8 cellular contexts compared by ENCODE assay signal in the genomic region with DNA sequence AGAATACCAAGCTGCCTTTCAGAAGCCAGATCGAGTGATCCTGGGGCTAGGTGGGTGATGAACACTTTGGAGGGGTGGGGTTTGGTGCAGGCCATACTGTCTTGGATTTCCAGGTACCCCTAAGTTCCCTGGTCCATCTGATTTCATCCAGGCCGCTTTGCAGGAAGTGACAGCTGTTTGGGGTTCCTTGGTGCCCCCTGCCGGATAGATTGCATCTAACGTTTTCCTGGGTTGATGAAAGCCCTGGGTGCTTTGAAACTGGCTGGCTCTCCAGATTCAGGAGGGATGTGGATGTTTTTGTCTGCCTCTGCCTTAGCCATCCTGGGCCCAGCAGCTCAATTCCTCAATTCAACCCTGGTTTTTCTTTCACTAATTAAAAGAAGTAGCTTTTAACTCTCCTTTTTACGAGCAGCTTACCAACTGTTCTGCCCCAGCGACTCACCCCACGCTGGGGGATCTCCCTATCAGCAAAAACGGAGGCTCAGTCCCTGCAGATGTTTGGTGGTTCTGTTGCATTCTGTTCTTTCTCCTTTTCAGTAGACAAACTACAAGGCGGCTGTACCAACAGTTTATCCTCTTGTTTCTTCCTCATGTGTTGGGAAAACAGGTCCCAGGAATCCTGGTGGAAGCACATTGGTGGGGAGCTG. TPM values are rescaled to one million over a fixed set of nuclear protein-coding genes. Genes with fewer than 3 reads are reported as not detected.
DNase-seq lines count a peak whose midpoint lies in the region; ATAC-seq and TF ChIP-seq lines count a peak whose summit lies in the region.

No MANE protein-coding gene starts in this region.

- H3K18ac ChIP-seq in IMR-90 (ENCODE audit: low read depth, low read length) = no peak overlapping the region

- intact Hi-C loops in IMR-90 (cut with micrococcal nuclease) = loop anchor here (1.0 kb wide), 1 partner anchor 77 kb away; no protein-coding TSS in a partner anchor
- intact Hi-C loops in ovary (cut with DNase I) = loop anchor here in 2 of 4 donors (2.0 to 5.0 kb wide), 2 partner anchors 75 to 77 kb away; no protein-coding TSS in a partner anchor
- intact Hi-C loops in transverse colon (cut with DNase I; ENCODE audit: low total_unique reads) = loop anchor here (2.0 kb wide), 1 partner anchor 77 kb away; no protein-coding TSS in a partner anchor

- no peak overlapping the region for H3K14ac ChIP-seq in IMR-90 (replicated peaks; ENCODE audit: low read depth, low read length)

- H4K5ac ChIP-seq in IMR-90 (ENCODE audit: low read depth, low read length) = no peak overlapping the region

- in situ Hi-C loops in IMR-90 (cut with MboI; ENCODE audit: low sequenced_read_pairs) = loop anchor here (5.0 kb wide), 1 partner anchor 72 kb away; no protein-coding TSS in a partner anchor
- in situ Hi-C loops in transverse colon (cut with MboI; ENCODE audit: low pct_ligation_motif_present in 1 of 4, low pct_unique_long_range_greater_than_20kb in 1 of 4, low sequenced_read_pairs in 3 of 4) = loop anchor here (10.0 kb wide), 2 partner anchors 69 to 79 kb away; no protein-coding TSS in a partner anchor

- no peak overlapping the region for H4K8ac ChIP-seq in IMR-90 (ENCODE audit: low read depth in 2 of 2, low read length in 2 of 2)

- no peak overlapping the region for H3K4me2 ChIP-seq in IMR-90 (ENCODE audit: low read depth, low read length)

- peak overlapping the region; percentile 16 for H2AK9ac ChIP-seq in IMR-90 (replicated peaks; ENCODE audit: low read depth, low read length, poor library complexity)

- no peaks in the 10 kb centered on the region for H4K20me1 ChIP-seq in IMR-90 (ENCODE audit: insufficient read depth, low read length)

- ATAC-seq in GM21515 (IDR thresholded peaks at IDR 0.05; ENCODE audit: unreplicated experiment) (peak; percentile 86), IMR-90 (ENCODE audit: low read depth) (peak; percentile 95)

- no peak overlapping the region for H2AK5ac ChIP-seq in IMR-90 (ENCODE audit: low read depth, low read length)

- DNase-seq in DMS53 (lab: John Stamatoyannopoulos, UW) = peak; percentile 59
- DNase-seq in IMR-90 = peak; percentile 63
- DNase-seq in SHP77 treated with DMSO at 0.1 percent for 48 hours (lab: John Stamatoyannopoulos, UW) = peak; percentile 17
- DNase-seq in activated effector memory CD4-positive, alpha-beta T cell treated with anti-CD3 and anti-CD28 coated beads, Interleukin-2, amount 50 U/mL, for 16 hours = peak; percentile 90
- DNase-seq in germinal center (ENCODE audit: low spot score) = peak; percentile 66
- DNase-seq in ovary = peak; percentile 39 to 76 (median 54)
- DNase-seq in transverse colon = peak; percentile 79

- no TSS peak for BruUV-seq in IMR-90 (replicated peaks; lab: Mats Ljungman, UMichigan)

- H3K4me1 ChIP-seq in IMR-90 (ENCODE audit: control insufficient read depth, insufficient read depth, low read length) (no peaks in the 10 kb centered on the region), ovary (ENCODE audit: insufficient read depth) (no peaks in the 10 kb centered on the region), transverse colon (peaks cover 0 to under 1% (median 0%) of the 10 kb centered on the region in 4 donors)

- H3K79me1 ChIP-seq in IMR-90 (ENCODE audit: low read depth in 1 of 2, low read length in 2 of 2) = no peaks in the 10 kb centered on the region

- no peak overlapping the region for H2BK15ac ChIP-seq in IMR-90 (ENCODE audit: low read depth, low read length)

- H3K9me3 ChIP-seq in IMR-90 (ENCODE audit: control insufficient read depth, insufficient read depth, low read length) = no peaks in the 10 kb centered on the region
- no peaks in the 10 kb centered on the region for H3K9me3 ChIP-seq in ovary
- H3K9me3 ChIP-seq in transverse colon = no peaks in the 10 kb centered on the region

- H3K4me3 ChIP-seq in IMR-90 (ENCODE audit: insufficient read depth, low read depth, low read length) (no peak overlapping the region), ovary (no peak overlapping the region), transverse colon (no peak overlapping the region)

- TF ChIP-seq POLR2A in IMR-90 (IDR thresholded peaks at IDR 0.05; ENCODE audit: low read depth, low read length) (no peak), ovary (IDR thresholded peaks at IDR 0.05) (no peak), transverse colon (IDR thresholded peaks at IDR 0.05) (no peak)

- H2BK120ac ChIP-seq in IMR-90 (ENCODE audit: low read depth, low read length) = no peak overlapping the region

- H3K27me3 ChIP-seq in IMR-90 (ENCODE audit: control insufficient read depth, insufficient read depth, low read length) (peaks cover 3% of the 10 kb centered on the region; the same call in 1 of the 2 replicates), ovary (no peaks in the 10 kb centered on the region), transverse colon (no peaks in the 10 kb centered on the region)

- no CpG with 5 or more reads among the region's 9 CpGs for WGBS in IMR-90 (ENCODE audit: extremely low coverage in 2 of 2, insufficient read length in 1 of 2), 2 experiments
- 39 to 41% (median 40%) methylated on average over 9 of the region's 9 CpGs for WGBS in ovary, 3 donors
- WGBS in transverse colon (ENCODE audit: low coverage in 1 of 2), 2 donors = 36 to 43% methylated on average over 5 to 9 of the region's 9 CpGs

- no peak overlapping the region for H2BK5ac ChIP-seq in IMR-90 (ENCODE audit: low read depth, low read length, poor library complexity, severe bottlenecking)

- H3K23ac ChIP-seq in IMR-90 (ENCODE audit: low read depth, low read length) = no peak overlapping the region

- POLR2A ChIA-PET in IMR-90 (lab: Charles Lee; ENCODE audit: unreplicated experiment) = no interaction called here

- H3K9me1 ChIP-seq in IMR-90 (ENCODE audit: insufficient read depth, low read length) = no peaks in the 10 kb centered on the region

- H3K56ac ChIP-seq in IMR-90 (ENCODE audit: extremely low read depth, insufficient read depth, low read length) = no peak overlapping the region

- peak; percentile 80 for TF ChIP-seq RAD21 in IMR-90 (IDR thresholded peaks at IDR 0.05; ENCODE audit: low read length)

- no peak overlapping the region for H3K9ac ChIP-seq in IMR-90 (ENCODE audit: low read depth, low read length)

- H3K36me3 ChIP-seq in IMR-90 (ENCODE audit: control insufficient read depth, insufficient read depth, low read length) (no peaks in the 10 kb centered on the region), ovary (no peaks in the 10 kb centered on the region), transverse colon (no peaks in the 10 kb centered on the region)

- no peak for TF ChIP-seq EP300 in ovary (IDR thresholded peaks at IDR 0.05)
- TF ChIP-seq EP300 in transverse colon (IDR thresholded peaks at IDR 0.05; ENCODE audit: low read depth) = no peak

- peak overlapping the region; percentile 79 for H2AFZ ChIP-seq in IMR-90 (replicated peaks; ENCODE audit: low read length, poor library complexity)

- no peak overlapping the region for H3K4ac ChIP-seq in IMR-90 (ENCODE audit: low read depth, low read length)

- dilution Hi-C loops in IMR-90 (cut with HindIII; ENCODE audit: low sequenced_read_pairs, unreplicated experiment) = no loop called here

- H3K27ac ChIP-seq in IMR-90 (ENCODE audit: insufficient read depth, low read length) = no peak overlapping the region
- H3K27ac ChIP-seq in ovary = no peak overlapping the region
- no peak overlapping the region for H3K27ac ChIP-seq in transverse colon

- CTCF ChIA-PET in IMR-90 (lab: Yijun Ruan, JAX) = interaction anchor here (0.8 to 1.9 kb wide), 3 partner anchors 9 to 76 kb away, joined by 4 to 18 read pairs (median 4); no protein-coding TSS in a partner anchor

- no peak overlapping the region for H2BK20ac ChIP-seq in IMR-90 (ENCODE audit: low read depth, low read length)

- no peak overlapping the region for H4K91ac ChIP-seq in IMR-90 (ENCODE audit: insufficient read depth, low read depth, low read length)

- TF ChIP-seq CTCF in IMR-90 (conservative IDR thresholded peaks at IDR 0.05; ENCODE audit: low read depth, low read length) (peak; percentile 80), ovary (IDR thresholded peaks at IDR 0.05) (peak in 1 of 3 donors; percentile 13), transverse colon (IDR thresholded peaks at IDR 0.05) (peak; percentile 58 to 69 (median 68))

TF ChIP-seq in IMR-90, 13 proteins besides CTCF, POLR2A, EP300 and RAD21:
- TF ChIP-seq SMC3 (IDR thresholded peaks at IDR 0.05; ENCODE audit: low read depth, low read length) = peak; percentile 87
- no peak for TF ChIP-seq CHD1 (IDR thresholded peaks at IDR 0.05; ENCODE audit: low read depth, low read length)

RNA-seq across cellular contexts. Expression of gene ARHGEF4, which starts 37.1 kb away (rescaled TPM):
- total RNA-seq in IMR-90 (2012; rRNA removed) (2.7 and 3.3 TPM in 2 replicates), ovary (10 to 100 TPM in 6 of 7 donors, 1 to 10 TPM in 1; 8.6 to 27.4 (median 18.5) TPM), transverse colon (10 to 100 TPM in 1 of 4 donors, 1 to 10 TPM in 3; 1.2 to 16.8 (median 1.7) TPM)
- polyA plus RNA-seq in IMR-90 (2012; rRNA removed) (5.0 and 6.5 TPM in 2 replicates), ovary (10 to 100 TPM in 1 of 2 donors, 1 to 10 TPM in 1; 9.6 to 12.8 TPM)
- 1.7 and 5.6 TPM in 2 replicates for polyA plus RNA-seq in IMR-90 (2012; cell fraction: cytosol; rRNA removed)
- 19.3 and 36.1 TPM in 2 replicates for polyA plus RNA-seq in IMR-90 (2012; cell fraction: nucleus; rRNA removed; ENCODE audit: low replicate concordance)

Comparison
In these comparisons a context has a peak if more than half of its experiments do, and no peak if none do; other contexts are left out.
1. DNase-seq: peak in every context shown above with its lines; median percentile 90 in activated effector memory CD4-positive, alpha-beta T cell treated with anti-CD3 and anti-CD28 coated beads, Interleukin-2, amount 50 U/mL, for 16 hours; 79 in transverse colon; 66 in germinal center; 63 in IMR-90; 59 in DMS53; 54 in ovary; 17 in SHP77 treated with DMSO at 0.1 percent for 48 hours.